In the genomic region with DNA sequence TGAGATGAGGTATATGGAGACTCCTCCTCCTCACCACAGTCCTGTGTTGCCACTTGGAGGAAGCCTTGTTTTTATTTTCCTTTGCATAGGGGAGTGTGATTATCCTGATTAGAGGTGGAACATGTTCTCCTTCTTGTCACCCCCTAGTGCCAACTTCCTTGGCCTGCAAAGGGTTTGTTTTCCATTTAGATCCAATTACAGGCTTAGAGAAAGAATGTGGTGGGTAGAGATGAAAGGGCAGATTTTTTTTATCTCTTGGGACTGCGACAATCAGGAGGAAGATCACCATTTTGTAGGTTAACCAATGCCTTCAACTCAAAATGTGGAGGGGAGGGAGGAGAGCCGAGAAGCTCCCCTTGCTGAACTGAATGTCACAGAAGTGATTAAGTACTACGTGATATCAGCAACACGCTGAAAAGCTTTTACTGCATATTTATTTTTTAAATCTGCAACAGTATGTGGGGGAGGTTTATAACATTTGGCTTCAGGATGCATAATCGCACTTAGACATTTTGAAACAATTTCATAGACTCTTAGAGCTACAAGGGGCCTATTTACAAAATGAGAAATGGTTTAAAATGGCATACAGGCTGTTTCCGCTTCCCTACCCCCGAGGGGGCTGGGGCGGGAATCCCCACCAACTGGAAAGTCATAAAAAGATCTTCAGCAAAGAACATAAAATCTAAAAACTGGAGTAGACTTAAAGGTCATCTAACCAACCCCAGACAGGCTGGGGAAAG, we compare ENCODE assay signal across 1 cellular context.
TF ChIP-seq lines count a peak whose summit lies in the region.

No MANE protein-coding gene starts in this region.

TF ChIP-seq in H1, 55 proteins besides CTCF, POLR2A, EP300 and RAD21:
- no peak for TF ChIP-seq KDM4A (IDR thresholded peaks at IDR 0.05; ENCODE audit: low read depth, low read length, severe bottlenecking)
- no peak for TF ChIP-seq TCF12 (IDR thresholded peaks at IDR 0.05; ENCODE audit: low read depth, low read length)
- no peak for TF ChIP-seq CHD2 (IDR thresholded peaks at IDR 0.05; ENCODE audit: low read length)
- TF ChIP-seq PHF8 (conservative IDR thresholded peaks at IDR 0.05; ENCODE audit: low read depth, low read length), result no peak
- no peak for TF ChIP-seq HDAC2 (IDR thresholded peaks at IDR 0.05; ENCODE audit: borderline replicate concordance in 1 of 2, low read depth in 2 of 2, low read length in 2 of 2)
TF ChIP-seq in H1: peak in this region for 0.
